ENCODE assay signal across 1 cellular context in genomic region chr15:39643747-39644520, GRCh38.
TF ChIP-seq lines count a peak whose summit lies in the region.

No MANE protein-coding gene starts in this region.

TF ChIP-seq in GM23338, 12 proteins besides CTCF, POLR2A, EP300 and RAD21:
- TF ChIP-seq POLR2AphosphoS5 (IDR thresholded peaks at IDR 0.05; ENCODE audit: low read depth) (no peak), REST (IDR thresholded peaks at IDR 0.05; ENCODE audit: unreplicated experiment) (no peak), ZNF462 (CRISPR knock-in tag; IDR thresholded peaks at IDR 0.05) (no peak), ETS1 (IDR thresholded peaks at IDR 0.05) (no peak), CREB1 (CRISPR knock-in tag; IDR thresholded peaks at IDR 0.05; ENCODE audit: low read depth) (no peak), EZH2phosphoT487 (IDR thresholded peaks at IDR 0.05; ENCODE audit: unreplicated experiment) (no peak)
